Comparison of ENCODE assay signal across 8 cellular contexts in genomic region chr5:138337685-138338410, GRCh38. TPM values are rescaled to one million over a fixed set of nuclear protein-coding genes. Genes with fewer than 3 reads are reported as not detected.
A peak's percentile ranks its signal among the peaks of the same experiment; 100 is the strongest.
DNase-seq lines count a peak whose midpoint lies in the region; ATAC-seq and TF ChIP-seq lines count a peak whose summit lies in the region.

TSS of gene FAM53C (plus strand) at chr5:138338266. CDS start at chr5:138341336, 3,070 bp downstream.

- no peaks in the 10 kb centered on the region for H3K9me3 Mint-ChIP-seq in T-helper 2 cell treated with Interferon-gamma antibody and Interleukin-4, amounts not matched to agents 5 μg/mL and 100 μg/mL, for 36 hours

- H3K27me3 ChIP-seq in ascending aorta (no peaks in the 10 kb centered on the region), right cardiac atrium (ENCODE audit: control insufficient read depth, insufficient read depth) (no peaks in the 10 kb centered on the region), rectal smooth muscle tissue (ENCODE audit: control insufficient read depth, insufficient read depth, low read length) (no peaks in the 10 kb centered on the region), vagina (no peaks in the 10 kb centered on the region)

- H3K36me3 Mint-ChIP-seq in T-helper 2 cell treated with Interferon-gamma antibody and Interleukin-4, amounts not matched to agents 5 μg/mL and 100 μg/mL, for 36 hours (ENCODE audit: low read depth) = peaks cover 9% of the 10 kb centered on the region

- H3K4me1 Mint-ChIP-seq in T-helper 2 cell treated with Interferon-gamma antibody and Interleukin-4, amounts not matched to agents 5 μg/mL and 100 μg/mL, for 36 hours (ENCODE audit: low read depth) = peaks cover 31% of the 10 kb centered on the region

- H3K4me1 ChIP-seq in ascending aorta (peaks cover 0 to 8% of the 10 kb centered on the region in 2 donors), right cardiac atrium (ENCODE audit: control insufficient read depth, insufficient read depth, low read length) (peaks cover 2% of the 10 kb centered on the region), rectal smooth muscle tissue (ENCODE audit: control insufficient read depth, insufficient read depth, low read length) (peaks cover 12% of the 10 kb centered on the region), vagina (peaks cover 39% of the 10 kb centered on the region)

- H3K9ac ChIP-seq in rectal smooth muscle tissue (ENCODE audit: low read length) = peak within 1 kb of the TSS; percentile 95

- DNase-seq in NCI-H1694 treated with DMSO at 0.1 percent for 48 hours (lab: John Stamatoyannopoulos, UW) (peak; percentile 84), ascending aorta (ENCODE audit: low spot score in 2 of 2) (peak; percentile 69 to 94), right cardiac atrium (peak; percentile 92 to 97 (median 97)), vagina (ENCODE audit: extremely low spot score in 2 of 2) (peak in 1 of 2 donors; percentile 94)
- peak; percentile 91 for DNase-seq in T-helper 2 cell treated with Interferon-gamma antibody and Interleukin-4, amounts not matched to agents 5 μg/mL and 100 μg/mL, for 36 hours (ENCODE audit: low spot score)

- peak within 1 kb of the TSS; percentile 94 to 95 for H3K27ac ChIP-seq in ascending aorta
- peak within 1 kb of the TSS; percentile 98 for H3K27ac ChIP-seq in right cardiac atrium (ENCODE audit: low read length)
- H3K27ac ChIP-seq in rectal smooth muscle tissue (ENCODE audit: low read depth, low read length) = peak within 1 kb of the TSS; percentile 99
- peak within 1 kb of the TSS; percentile 98 for H3K27ac ChIP-seq in vagina

- peaks cover 6 to 10% of the 10 kb centered on the region in 2 donors for H3K36me3 ChIP-seq in ascending aorta
- H3K36me3 ChIP-seq in rectal smooth muscle tissue (ENCODE audit: control insufficient read depth, insufficient read depth, low read length) = peaks cover 6% of the 10 kb centered on the region
- peaks cover 0 to 10% of the 10 kb centered on the region in 2 donors for H3K36me3 ChIP-seq in vagina

- no peaks in the 10 kb centered on the region for H3K27me3 Mint-ChIP-seq in T-helper 2 cell treated with Interferon-gamma antibody and Interleukin-4, amounts not matched to agents 5 μg/mL and 100 μg/mL, for 36 hours (ENCODE audit: low read depth)

- TF ChIP-seq POLR2A in vagina (IDR thresholded peaks at IDR 0.05) = peak; percentile 8 to 96

- H3K4me3 ChIP-seq in ascending aorta (peak within 1 kb of the TSS; percentile 87 to 93), right cardiac atrium (ENCODE audit: low read length) (peak within 1 kb of the TSS; percentile 96), rectal smooth muscle tissue (ENCODE audit: low read length) (peak within 1 kb of the TSS; percentile 85), vagina (peak within 1 kb of the TSS; percentile 87 to 94)

- peak within 1 kb of the TSS; percentile 98 for H3K27ac Mint-ChIP-seq in T-helper 2 cell treated with Interferon-gamma antibody and Interleukin-4, amounts not matched to agents 5 μg/mL and 100 μg/mL, for 36 hours

- H3K9me3 ChIP-seq in ascending aorta = no peaks in the 10 kb centered on the region
- H3K9me3 ChIP-seq in right cardiac atrium (ENCODE audit: control insufficient read depth, low read length) = no peaks in the 10 kb centered on the region
- H3K9me3 ChIP-seq in vagina = no peaks in the 10 kb centered on the region

- H3K4me3 Mint-ChIP-seq in T-helper 2 cell treated with Interferon-gamma antibody and Interleukin-4, amounts not matched to agents 5 μg/mL and 100 μg/mL, for 36 hours = peak within 1 kb of the TSS; percentile 93

- TF ChIP-seq CTCF in ascending aorta (IDR thresholded peaks at IDR 0.05) (no peak), vagina (IDR thresholded peaks at IDR 0.05) (peak in 1 of 3 experiments; percentile 17)

- WGBS in right cardiac atrium = under 1% methylated on average over 53 of the region's 56 CpGs

- intact Hi-C loops in ascending aorta (cut with DNase I) (loop anchor here (1.0 to 10.0 kb wide), 4 partner anchors 14 to 713 kb away; partner anchors contain the start of genes CDC23, ETF1 and KDM3B), right cardiac atrium (cut with DNase I) (no loop called here), vagina (cut with DNase I) (no loop called here)

- ATAC-seq in GM18499 (IDR thresholded peaks at IDR 0.05; ENCODE audit: insufficient read depth, unreplicated experiment) (peak; percentile 50), HG02884 (IDR thresholded peaks at IDR 0.05; ENCODE audit: unreplicated experiment) (peak; percentile 74), right cardiac atrium (peak; percentile 96)

RNA-seq across cellular contexts. Expression of gene FAM53C, which starts in this region (rescaled TPM):
- total RNA-seq in ascending aorta (40.0 TPM), right cardiac atrium (10 to 100 TPM; 20.2 to 25.0 (median 22.8) TPM), vagina (17.4 TPM)
- 16.9 TPM for polyA plus RNA-seq in right cardiac atrium
